Comparison of ENCODE assay signal across 26 cellular contexts in the genomic region with DNA sequence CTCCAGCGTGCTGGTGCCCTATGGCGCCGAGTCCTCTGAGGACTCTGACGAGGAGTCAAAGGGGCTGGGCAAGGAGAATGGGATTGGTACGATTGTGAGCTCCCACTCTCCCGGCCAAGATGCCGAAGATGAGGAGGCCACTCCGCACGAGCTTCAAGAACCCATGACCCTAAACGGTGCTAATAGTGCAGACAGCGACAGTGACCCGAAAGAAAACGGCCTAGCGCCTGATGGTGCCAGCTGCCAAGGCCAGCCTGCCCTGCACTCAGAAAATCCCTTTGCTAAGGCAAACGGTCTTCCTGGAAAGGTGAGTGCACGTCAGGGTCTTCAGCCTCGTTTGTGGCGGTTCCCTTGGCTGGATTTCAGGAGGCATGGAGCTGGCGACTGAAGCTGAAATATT.
"Had no signal": no experiment of that assay in that cellular context is flagged by ENCODE, and none has a peak within 500 bp of the region (broad histone marks: within the 10 kb centered on the region; RNA-seq: fewer than 3 reads in every experiment).

No MANE protein-coding gene starts in this region.

- H3K4me3 ChIP-seq: esophagus squamous epithelium, heart right ventricle, left lung, neural progenitor cell, ovary, right lobe of liver, thyroid gland had no signal

- DNase-seq: effector CD8-positive, alpha-beta T cell; erythroblast; esophagus squamous epithelium; foreskin melanocyte; glutamatergic neuron; heart right ventricle; hippocampal formation; left cardiac atrium; left lung; mesenchymal stem cell; midbrain; naive thymus-derived CD4-positive, alpha-beta T cell; ovary; right lobe of liver; small intestine; stimulated activated CD4-positive, alpha-beta T cell treated with anti-CD3 and anti-CD28 coated beads, Interleukin-12 subunit alpha, Interleukin-12 subunit beta, amount 100 ng/mL, for 4 hours; stimulated activated CD4-positive, alpha-beta T cell treated with anti-CD3 and anti-CD28 coated beads, Interleukin-1b, Interleukin-23, amount 100 ng/mL, for 48 hours; stimulated activated CD4-positive, alpha-beta T cell treated with anti-CD3 and anti-CD28 coated beads, Interleukin-4, amount 100 ng/mL, for 1 hour; stimulated activated CD8-positive, alpha-beta memory T cell treated with anti-CD3 and anti-CD28 coated beads, Interleukin-4, amount 100 ng/mL, for 48 hours; stimulated activated naive CD4-positive, alpha-beta T cell; stimulated activated naive CD8-positive, alpha-beta T cell treated with anti-CD3 and anti-CD28 coated beads, Interleukin-15, amount 100 ng/mL, for 72 hours; thyroid gland; trophoblast cell had no signal

- H3K9ac ChIP-seq: neural progenitor cell had no signal

- H3K27me3 ChIP-seq: esophagus squamous epithelium, heart right ventricle, left lung, neural progenitor cell, ovary, right lobe of liver, thyroid gland had no signal

- H3K36me3 ChIP-seq: neural progenitor cell, ovary had no signal

- H2AFZ ChIP-seq: neural progenitor cell had no signal

- H3K4me1 ChIP-seq: esophagus squamous epithelium, heart right ventricle, left lung, neural progenitor cell, right lobe of liver, thyroid gland had no signal

- H3K4me2 ChIP-seq: neural progenitor cell had no signal

- H3K9me3 ChIP-seq: esophagus squamous epithelium, heart right ventricle, left lung, ovary, right lobe of liver, thyroid gland had no signal

- ATAC-seq: heart right ventricle; left cardiac atrium; left lung; naive thymus-derived CD4-positive, alpha-beta T cell; right lobe of liver; stimulated activated naive CD8-positive, alpha-beta T cell treated with anti-CD3 and anti-CD28 coated beads, Interleukin-15, amount 100 ng/mL, for 72 hours had no signal

- FAIRE-seq: colon, islet of Langerhans, small intestine had no signal

- H3K27ac ChIP-seq: esophagus squamous epithelium, heart right ventricle, left lung, neural progenitor cell, ovary, right lobe of liver, thyroid gland had no signal
